In genomic region chr17:59513934-59514841, GRCh38 we compare ENCODE assay signal across 9 cellular contexts. TPM values are rescaled to one million over a fixed set of nuclear protein-coding genes. Genes with fewer than 3 reads are reported as not detected.
A peak's percentile ranks its signal among the peaks of the same experiment; 100 is the strongest.
DNase-seq lines count a peak whose midpoint lies in the region; ATAC-seq, FAIRE-seq and TF ChIP-seq lines count a peak whose summit lies in the region.
"Had no signal": no experiment of that assay in that cellular context is flagged by ENCODE, and none has a peak within 500 bp of the region (broad histone marks: within the 10 kb centered on the region; RNA-seq: fewer than 3 reads in every experiment).

No MANE protein-coding gene starts in this region.

- H3K36me3 Mint-ChIP-seq in nephron (ENCODE audit: low read depth), result no peaks in the 10 kb centered on the region

- no peak for TF ChIP-seq CTCF in endothelial cell of umbilical vein (IDR thresholded peaks at IDR 0.05; ENCODE audit: extremely low read depth in 1 of 2, insufficient read depth in 1 of 2, low read depth in 1 of 2, low read length in 2 of 2)
- TF ChIP-seq CTCF in nephron (IDR thresholded peaks at IDR 0.05; ENCODE audit: unreplicated experiment in 3 of 3), result no peak
- TF ChIP-seq CTCF in vagina (IDR thresholded peaks at IDR 0.05), result no peak

- DNase-seq in HuH-7.5 (ENCODE audit: low spot score) (peak; percentile 39), NCI-H82 treated with DMSO at 0.1 percent for 48 hours (lab: John Stamatoyannopoulos, UW; ENCODE audit: unreplicated experiment) (peak; percentile 99), endothelial cell of umbilical vein (ENCODE audit: low read depth, low spot score) (peak; percentile 74), vagina (ENCODE audit: extremely low spot score in 2 of 2) (no peak)
- no peak for DNase-seq in activated CD4-positive, alpha-beta T cell treated with anti-CD3 and anti-CD28 coated beads for 48 hours

- no peak overlapping the region for H3K4me3 Mint-ChIP-seq in nephron

- no peaks in the 10 kb centered on the region for H3K36me3 ChIP-seq in endothelial cell of umbilical vein (ENCODE audit: control insufficient read depth in 2 of 2, extremely low read depth in 1 of 2, insufficient read depth in 2 of 2, low read length in 2 of 2)
- no peaks in the 10 kb centered on the region for H3K36me3 ChIP-seq in vagina

- TF ChIP-seq POLR2A in endothelial cell of umbilical vein (IDR thresholded peaks at IDR 0.05; ENCODE audit: low read depth, low read length) (no peak), vagina (IDR thresholded peaks at IDR 0.05) (no peak)

- BruUV-seq in endothelial cell of umbilical vein (replicated peaks; lab: Mats Ljungman, UMichigan), result no TSS peak

- no peak overlapping the region for H2AFZ ChIP-seq in endothelial cell of umbilical vein (ENCODE audit: low read depth, low read length)

- no peak overlapping the region for H3K4me2 ChIP-seq in endothelial cell of umbilical vein (ENCODE audit: insufficient read depth, low read length)

- H3K79me2 ChIP-seq in endothelial cell of umbilical vein (ENCODE audit: control insufficient read depth, insufficient read depth, low read length), result no peaks in the 10 kb centered on the region

- peak overlapping the region; percentile 40 to 82 (median 65) for H3K27ac Mint-ChIP-seq in nephron

- H3K4me1 ChIP-seq in endothelial cell of umbilical vein (ENCODE audit: control insufficient read depth, extremely low read depth, insufficient read depth, low read length), result no peaks in the 10 kb centered on the region
- no peaks in the 10 kb centered on the region for H3K4me1 ChIP-seq in vagina

- no peak for ATAC-seq in HG03095 (IDR thresholded peaks at IDR 0.05; ENCODE audit: unreplicated experiment)
- ATAC-seq in GM18873 (IDR thresholded peaks at IDR 0.05; ENCODE audit: low FRiP score, unreplicated experiment), result no peak

- H3K4me3 ChIP-seq in endothelial cell of umbilical vein (replicated peaks in 1 of 3; ENCODE audit: insufficient read depth in 1 of 3, low read depth in 1 of 3, low read length in 3 of 3) (no peak overlapping the region), vagina (no peak overlapping the region)

- dilution Hi-C loops in endothelial cell of umbilical vein (cut with MboI; ENCODE audit: extremely low pct_ligation_motif_present, low sequenced_read_pairs), result no loop called here

- H3K9me1 ChIP-seq in endothelial cell of umbilical vein (replicated peaks; ENCODE audit: control insufficient read depth, extremely low read depth, insufficient read depth, low read length), result no peaks in the 10 kb centered on the region

- H3K27me3 Mint-ChIP-seq in nephron (ENCODE audit: low read depth), result no peaks in the 10 kb centered on the region

- peak; percentile 88 for FAIRE-seq in endothelial cell of umbilical vein (lab: Jason Lieb, UNC)
- FAIRE-seq: colon had no signal

- intact Hi-C loops in endothelial cell of umbilical vein (cut with micrococcal nuclease) (no loop called here), vagina (cut with DNase I) (no loop called here)

- H3K27me3 ChIP-seq in endothelial cell of umbilical vein (ENCODE audit: control insufficient read depth in 2 of 2, insufficient read depth in 2 of 2, low read length in 2 of 2) (no peaks in the 10 kb centered on the region), vagina (no peaks in the 10 kb centered on the region)

- H3K9me3 Mint-ChIP-seq in nephron, result no peaks in the 10 kb centered on the region

- no peak overlapping the region for H3K27ac ChIP-seq in endothelial cell of umbilical vein (ENCODE audit: insufficient read depth, low read depth, low read length)
- H3K27ac ChIP-seq in vagina, result no peak overlapping the region

- H3K4me1 Mint-ChIP-seq in nephron, result peaks cover 15% of the 10 kb centered on the region

- H3K9me3 ChIP-seq in endothelial cell of umbilical vein (replicated peaks; ENCODE audit: control insufficient read depth, insufficient read depth, low read length) (no peaks in the 10 kb centered on the region), vagina (no peaks in the 10 kb centered on the region)

- CTCF ChIA-PET in endothelial cell of umbilical vein (lab: Charles Lee), result interaction anchor here (1.0 to 3.7 kb wide), 4 partner anchors 8 to 184 kb away, joined by 4 to 20 read pairs (median 6); no protein-coding TSS in a partner anchor

- POLR2A ChIA-PET in endothelial cell of umbilical vein (lab: Charles Lee), result no interaction called here

- H4K20me1 ChIP-seq in endothelial cell of umbilical vein (replicated peaks; ENCODE audit: control insufficient read depth, extremely low read depth, insufficient read depth, low read length), result no peaks in the 10 kb centered on the region

- no peak overlapping the region for H3K9ac ChIP-seq in endothelial cell of umbilical vein (replicated peaks; ENCODE audit: extremely low read depth, insufficient read depth, low read length)

TF ChIP-seq in endothelial cell of umbilical vein, 7 proteins besides CTCF, POLR2A, EP300 and RAD21:
- TF ChIP-seq FOS (IDR thresholded peaks at IDR 0.05; ENCODE audit: borderline replicate concordance, insufficient read depth, low read length) (no peak), JUN (IDR thresholded peaks at IDR 0.05; ENCODE audit: borderline replicate concordance, insufficient read depth, insufficient read length, low read depth) (no peak)

RNA-seq across cellular contexts. Expression of gene DHX40, which starts 51.2 kb away (rescaled TPM):
- total RNA-seq in endothelial cell of umbilical vein (28.6 and 29.7 TPM in 2 replicates), vagina (31.4 TPM)
- 11.6 and 14.0 TPM in 2 replicates for polyA plus RNA-seq in endothelial cell of umbilical vein
- polyA plus RNA-seq in endothelial cell of umbilical vein (2011; cell fraction: cytosol; rRNA removed), result 17.8 and 18.9 TPM in 2 replicates
- polyA plus RNA-seq in endothelial cell of umbilical vein (2011; cell fraction: nucleus; rRNA removed), result 22.3 and 29.6 TPM in 2 replicates
- 30.3 and 33.9 TPM in 2 replicates for polyA plus RNA-seq in endothelial cell of umbilical vein (2012)
- 22.1 and 23.1 TPM in 2 replicates for polyA minus RNA-seq in endothelial cell of umbilical vein
- polyA minus RNA-seq in endothelial cell of umbilical vein (2011; cell fraction: cytosol; rRNA and poly(A)+ RNA removed), result 36.0 TPM
- 25.9 and 32.8 TPM in 2 replicates for polyA minus RNA-seq in endothelial cell of umbilical vein (2011; cell fraction: nucleus; rRNA and poly(A)+ RNA removed)

Comparison
In these comparisons a context has a peak if more than half of its experiments do, and no peak if none do; other contexts are left out.
1. DNase-seq: peak in HuH-7.5 (single experiment), NCI-H82 treated with DMSO at 0.1 percent for 48 hours (single experiment) and endothelial cell of umbilical vein (single experiment); none in activated CD4-positive, alpha-beta T cell treated with anti-CD3 and anti-CD28 coated beads for 48 hours (single experiment) and vagina (0 of 2).